8 cellular contexts compared by ENCODE assay signal in the genomic region with DNA sequence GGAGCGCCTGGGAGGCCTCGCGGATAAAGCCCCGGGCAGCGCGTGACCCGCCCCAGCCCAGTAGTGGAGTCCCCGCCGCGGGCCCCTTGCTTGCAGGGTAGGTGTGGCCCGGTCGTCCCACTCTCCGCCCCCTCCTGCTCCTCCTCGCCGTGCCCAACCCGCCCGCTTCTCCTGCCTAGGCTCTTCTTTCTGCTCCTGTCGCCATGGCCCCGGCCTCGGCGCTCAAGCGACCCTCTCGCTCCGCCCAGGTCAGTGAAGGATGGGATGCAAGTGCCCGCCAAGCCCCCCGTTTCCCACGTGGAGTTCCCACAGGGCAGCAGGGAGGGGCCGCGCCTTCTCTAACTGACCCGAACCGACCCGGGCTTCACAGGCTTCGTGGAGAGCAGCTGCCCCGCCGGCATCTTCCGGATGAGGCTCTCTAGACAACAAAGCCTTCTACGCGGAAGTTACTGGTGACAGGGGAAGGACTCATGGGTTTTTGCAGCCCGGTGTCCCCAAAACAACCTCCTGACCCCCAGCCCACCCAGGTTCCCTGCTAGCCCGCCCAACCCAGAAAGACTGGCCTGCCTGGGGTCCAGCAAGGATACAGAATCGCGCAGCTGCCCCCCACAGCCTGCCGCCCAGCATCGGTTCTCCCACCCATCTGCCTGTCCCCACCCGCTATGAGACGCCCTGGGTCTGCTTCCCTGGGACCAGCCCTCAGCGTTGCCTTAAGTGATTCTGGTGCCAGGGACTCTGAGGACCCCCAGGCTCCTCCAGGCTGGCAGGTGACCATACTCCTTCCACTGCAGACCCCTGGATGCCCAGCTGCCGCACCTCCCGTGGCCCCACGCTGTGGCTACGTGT. TPM values are rescaled to one million over a fixed set of nuclear protein-coding genes. Genes with fewer than 3 reads are reported as not detected.
DNase-seq lines count a peak whose midpoint lies in the region; ATAC-seq and TF ChIP-seq lines count a peak whose summit lies in the region.

No MANE protein-coding gene starts in this region.

- H3K9ac ChIP-seq in Karpas-422 (ENCODE audit: low read length) = peak overlapping the region; percentile 61

- H3K79me2 ChIP-seq in Karpas-422 (ENCODE audit: low read length) = no peaks in the 10 kb centered on the region

- intact Hi-C loops in posterior vena cava (cut with DNase I) = loop anchor here (10.0 kb wide), 4 partner anchors 504 to 1484 kb away; no protein-coding TSS in a partner anchor

- H3K4me1 ChIP-seq in CD8-positive, alpha-beta memory T cell (ENCODE audit: insufficient read depth, low read length) = peaks cover 17% of the 10 kb centered on the region
- peaks cover 15% of the 10 kb centered on the region for H3K4me1 ChIP-seq in Karpas-422 (ENCODE audit: low read length)

- CTCF ChIA-PET in CD8-positive, alpha-beta memory T cell (lab: Charles Lee) = interaction anchor here (1.0 to 1.2 kb wide), 2 partner anchors 1348 to 1351 kb away, joined by 3 to 6 read pairs; no protein-coding TSS in a partner anchor

- H3K27ac Mint-ChIP-seq in CD8-positive, alpha-beta memory T cell = peak overlapping the region; percentile 74 to 99 (median 95)

- peak overlapping the region; percentile 75 for H3K4me2 ChIP-seq in Karpas-422 (ENCODE audit: low read depth, low read length, poor library complexity, severe bottlenecking)

- TF ChIP-seq CTCF in foreskin fibroblast (IDR thresholded peaks at IDR 0.05; ENCODE audit: low read depth, low read length) = no peak

- peaks cover 31 to 47% (median 39%) of the 10 kb centered on the region in 3 donors for H3K4me1 Mint-ChIP-seq in CD8-positive, alpha-beta memory T cell

- H3K36me3 ChIP-seq in CD8-positive, alpha-beta memory T cell (ENCODE audit: insufficient read depth, low read length) = peaks cover 7% of the 10 kb centered on the region
- no peaks in the 10 kb centered on the region for H3K36me3 ChIP-seq in Karpas-422 (ENCODE audit: insufficient read depth, low read length)

- no peaks in the 10 kb centered on the region for H3K27me3 ChIP-seq in CD8-positive, alpha-beta memory T cell (ENCODE audit: insufficient read depth, low read length, poor library complexity, severe bottlenecking)
- H3K27me3 ChIP-seq in Karpas-422 (ENCODE audit: low read length) = no peaks in the 10 kb centered on the region

- H3K27me3 Mint-ChIP-seq in CD8-positive, alpha-beta memory T cell = peaks cover 0 to 1% of the 10 kb centered on the region in 2 donors

- POLR2A ChIA-PET in CD8-positive, alpha-beta memory T cell (lab: Charles Lee) = interaction anchor here (0.6 to 1.6 kb wide), 3 partner anchors 32 to 1309 kb away, joined by 3 to 9 read pairs (median 6); a partner anchor contains a TSS

- no peaks in the 10 kb centered on the region for H4K20me1 ChIP-seq in Karpas-422 (ENCODE audit: insufficient read depth, low read depth, low read length)

- H3K9me3 ChIP-seq in CD8-positive, alpha-beta memory T cell (ENCODE audit: low read length) = no peaks in the 10 kb centered on the region
- no peaks in the 10 kb centered on the region for H3K9me3 ChIP-seq in Karpas-422 (ENCODE audit: low read length)

- ATAC-seq in GM21367 (IDR thresholded peaks at IDR 0.05; ENCODE audit: unreplicated experiment) = peak; percentile 71

- H3K4me3 ChIP-seq in CD8-positive, alpha-beta memory T cell (ENCODE audit: low read length) = peak overlapping the region; percentile 69
- H3K4me3 ChIP-seq in Karpas-422 (ENCODE audit: low read length) (peak overlapping the region; percentile 64), foreskin fibroblast (ENCODE audit: low read depth in 1 of 2, low read length in 2 of 2) (peak overlapping the region; percentile 53 to 62)

- no peaks in the 10 kb centered on the region for H3K9me2 ChIP-seq in Karpas-422 (replicated peaks; ENCODE audit: insufficient read depth, low read length)

- DNase-seq in CD8-positive, alpha-beta memory T cell = peak; percentile 41 to 80 (median 58)
- peak; percentile 53 for DNase-seq in Karpas-422
- peak; percentile 72 for DNase-seq in activated T-cell treated with anti-CD3 and anti-CD28 coated beads, Interleukin-2, amount 50 U/mL, for 1 hour
- peak; percentile 22 to 64 for DNase-seq in foreskin fibroblast
- DNase-seq in posterior vena cava (ENCODE audit: low spot score) = peak; percentile 85
- DNase-seq in ureter (ENCODE audit: low spot score) = peak; percentile 61
- no peak for DNase-seq in KG1 (lab: John Stamatoyannopoulos, UW)

- peak overlapping the region; percentile 62 for H3K27ac ChIP-seq in CD8-positive, alpha-beta memory T cell (ENCODE audit: low read depth, low read length)
- H3K27ac ChIP-seq in Karpas-422 (ENCODE audit: low read length) = no peak overlapping the region

- peaks cover 0 to 27% (median 3%) of the 10 kb centered on the region in 3 donors for H3K36me3 Mint-ChIP-seq in CD8-positive, alpha-beta memory T cell

- H3K4me3 Mint-ChIP-seq in CD8-positive, alpha-beta memory T cell = peak overlapping the region; percentile 94 to 99 (median 97)

- H2AFZ ChIP-seq in Karpas-422 (ENCODE audit: low read length) = peak overlapping the region; percentile 94; the same call in 1 of the 2 replicates

- H3K9me3 Mint-ChIP-seq in CD8-positive, alpha-beta memory T cell = no peaks in the 10 kb centered on the region

RNA-seq across cellular contexts. Expression of a gene that starts 32.9 kb away (rescaled TPM):
- total RNA-seq in CD8-positive, alpha-beta memory T cell = 10 to 100 TPM; 14.1 to 15.7 TPM
- polyA plus RNA-seq in CD8-positive, alpha-beta memory T cell = 24.2 TPM
- total RNA-seq in Karpas-422 (2014; rRNA removed; shearing (Covaris generic); ENCODE audit: low replicate concordance) = 16.8 and 17.9 TPM in 2 replicates
- 1 to 10 TPM; 7.4 to 9.4 TPM for total RNA-seq in posterior vena cava
- total RNA-seq in ureter = 19.3 TPM
